In the genomic region with DNA sequence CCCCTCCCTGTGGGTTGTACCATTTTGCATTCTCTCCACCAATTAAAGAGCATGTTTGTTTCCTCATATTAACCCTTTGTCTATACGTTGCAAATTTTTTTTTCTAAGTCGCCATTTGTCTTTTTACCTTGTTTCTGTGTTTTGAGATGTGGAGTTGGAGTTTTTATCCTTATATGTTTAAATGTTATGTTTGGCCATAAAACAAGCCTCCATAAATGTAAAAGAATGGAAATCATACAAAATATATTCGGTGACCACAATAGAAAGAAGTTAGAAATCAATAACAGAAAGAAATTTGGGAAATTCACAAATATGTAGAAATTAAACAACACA, we compare ENCODE assay signal across 19 cellular contexts.
"Had no signal": no experiment of that assay in that cellular context is flagged by ENCODE, and none has a peak within 500 bp of the region (broad histone marks: within the 10 kb centered on the region; RNA-seq: fewer than 3 reads in every experiment).

No MANE protein-coding gene starts in this region.

- H3K4me1 Mint-ChIP-seq: activated CD4-positive, alpha-beta memory T cell treated with anti-CD3 and anti-CD28 coated beads, Interleukin-2, amount 10 ng/mL, durations not matched to agents 7 days and 5 days; activated naive CD4-positive, alpha-beta T cell treated with anti-CD3 and anti-CD28 coated beads, Interleukin-2, amount 50 U/mL, for 24 hours had no signal

- H3K4me3 ChIP-seq: adrenal gland, cardiac muscle cell, lower lobe of right lung, prostate gland, skin epidermis, tibial nerve, vagina had no signal

- H3K27me3 ChIP-seq: adrenal gland, cardiac muscle cell, tibial nerve, vagina had no signal

- H3K36me3 Mint-ChIP-seq: activated naive CD4-positive, alpha-beta T cell treated with anti-CD3 and anti-CD28 coated beads, Interleukin-2, amount 50 U/mL, for 24 hours had no signal

- H3K36me3 ChIP-seq: adrenal gland, cardiac muscle cell, lower lobe of right lung, prostate gland, tibial nerve, vagina had no signal

- ATAC-seq: activated T-cell treated with anti-CD3 and anti-CD28 coated beads, Interleukin-2, amount 50 U/mL, for 4 hours; esophagus mucosa; left colon; lower lobe of right lung; right cardiac atrium had no signal

- H3K4me1 ChIP-seq: adrenal gland, lower lobe of right lung, prostate gland, tibial nerve had no signal

- H3K27ac ChIP-seq: adrenal gland, cardiac muscle cell, lower lobe of right lung, prostate gland, tibial nerve, vagina had no signal

- DNase-seq: activated CD4-positive, alpha-beta memory T cell treated with anti-CD3 and anti-CD28 coated beads, Interleukin-2, amount 10 ng/mL, durations not matched to agents 7 days and 5 days; activated effector memory CD4-positive, alpha-beta T cell treated with anti-CD3 and anti-CD28 coated beads, Interleukin-2, amount 50 U/mL, for 16 hours; activated T-cell treated with anti-CD3 and anti-CD28 coated beads, Interleukin-2, amount 50 U/mL, for 4 hours; adrenal gland; left colon; lower lobe of right lung; midbrain; right cardiac atrium; stimulated activated CD4-positive, alpha-beta T cell treated with anti-CD3 and anti-CD28 coated beads, Interleukin-15, amount 100 ng/mL, for 24 hours; stimulated activated CD4-positive, alpha-beta T cell treated with anti-CD3 and anti-CD28 coated beads, Interleukin-4, amount 100 ng/mL, for 1 hour; stimulated activated naive CD4-positive, alpha-beta T cell treated with Interleukin-2 at 50 U/mL for 16 hours; substantia nigra had no signal

- H3K4me3 Mint-ChIP-seq: activated CD4-positive, alpha-beta memory T cell treated with anti-CD3 and anti-CD28 coated beads, Interleukin-2, amount 10 ng/mL, durations not matched to agents 7 days and 5 days; activated naive CD4-positive, alpha-beta T cell treated with anti-CD3 and anti-CD28 coated beads, Interleukin-2, amount 50 U/mL, for 24 hours; activated T-cell treated with anti-CD3 and anti-CD28 coated beads, Interleukin-2, amount 50 U/mL, for 4 hours had no signal

- H3K9me3 Mint-ChIP-seq: activated CD4-positive, alpha-beta memory T cell treated with anti-CD3 and anti-CD28 coated beads, Interleukin-2, amount 10 ng/mL, durations not matched to agents 7 days and 5 days; activated naive CD4-positive, alpha-beta T cell treated with anti-CD3 and anti-CD28 coated beads, Interleukin-2, amount 50 U/mL, for 24 hours had no signal

- H3K9me3 ChIP-seq: adrenal gland, lower lobe of right lung, prostate gland, tibial nerve, vagina had no signal

- H3K27ac Mint-ChIP-seq: activated CD4-positive, alpha-beta memory T cell treated with anti-CD3 and anti-CD28 coated beads, Interleukin-2, amount 10 ng/mL, durations not matched to agents 7 days and 5 days; activated naive CD4-positive, alpha-beta T cell treated with anti-CD3 and anti-CD28 coated beads, Interleukin-2, amount 50 U/mL, for 24 hours had no signal
